In the genomic region with DNA sequence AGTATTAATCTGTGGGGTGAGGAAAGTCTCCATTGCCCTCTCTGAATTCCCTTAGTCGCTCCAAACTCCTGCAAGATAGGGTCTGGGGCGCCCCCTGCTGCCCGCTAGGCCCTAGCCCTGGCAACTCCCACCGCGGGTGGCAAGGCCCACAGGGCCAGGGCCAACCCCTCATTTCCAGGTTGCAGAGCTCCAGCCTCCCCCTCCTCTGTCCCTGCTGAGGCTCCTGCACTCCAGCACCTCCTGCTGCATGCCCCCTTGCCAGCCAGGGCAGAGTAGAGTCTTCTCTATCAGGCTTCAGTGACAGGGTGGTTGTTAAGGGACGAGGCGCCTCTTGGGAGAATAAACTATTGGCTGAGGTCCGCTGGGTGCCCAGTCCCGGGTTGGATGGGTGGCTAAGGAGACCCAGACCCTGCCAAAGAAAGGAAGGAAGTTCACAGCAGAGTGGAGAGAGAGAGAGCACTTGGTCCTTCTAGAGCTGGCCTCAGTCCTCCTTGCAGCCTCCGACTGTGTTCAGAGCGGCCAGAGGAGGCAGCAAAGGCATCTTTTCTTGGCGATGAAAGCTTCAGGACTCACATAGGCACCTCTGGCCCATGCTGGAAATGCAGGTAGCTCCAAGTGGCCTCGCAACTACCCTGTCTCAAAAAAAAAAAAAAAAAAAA, we compare ENCODE assay signal across 8 cellular contexts. TPM values are rescaled to one million over a fixed set of nuclear protein-coding genes. Genes with fewer than 3 reads are reported as not detected.
DNase-seq lines count a peak whose midpoint lies in the region; ATAC-seq and TF ChIP-seq lines count a peak whose summit lies in the region.

No MANE protein-coding gene starts in this region.

- H3K4me3 ChIP-seq in dorsolateral prefrontal cortex (peak overlapping the region in 13 of 59 donors; percentile 3 to 43 (median 23)), lung (no peak overlapping the region)

- H3K27me3 ChIP-seq in dorsolateral prefrontal cortex (no peaks in the 10 kb centered on the region), lung (ENCODE audit: control insufficient read depth, insufficient read depth) (no peaks in the 10 kb centered on the region)

- peaks cover 2 to 4% of the 10 kb centered on the region in 2 donors for H3K4me1 ChIP-seq in lung (ENCODE audit: control insufficient read depth in 2 of 2, insufficient read depth in 2 of 2, low read length in 2 of 2)

- in situ Hi-C loops in ACHN (cut with HindIII; ENCODE audit: low pct_ligation_motif_present, low pct_unique_long_range_greater_than_20kb, low sequenced_read_pairs) = no loop called here

- peak; percentile 38 to 92 (median 73) for TF ChIP-seq CTCF in dorsolateral prefrontal cortex (IDR thresholded peaks at IDR 0.05 in 54 of 56, conservative IDR thresholded peaks at IDR 0.05 in 2 of 56; ENCODE audit: low read depth in 1 of 56, partially characterized antibody in 56 of 56)
- peak; percentile 82 for TF ChIP-seq CTCF in lung (IDR thresholded peaks at IDR 0.05; ENCODE audit: control extremely low read depth, extremely low read depth)

- 16 to 21% methylated on average over 13 of the region's 13 CpGs for WGBS in lung, 2 donors

- no peaks in the 10 kb centered on the region for H3K36me3 ChIP-seq in lung (ENCODE audit: control insufficient read depth in 2 of 2, insufficient read depth in 2 of 2, low read length in 2 of 2)

- H3K9me3 ChIP-seq in lung (ENCODE audit: control insufficient read depth in 2 of 2, insufficient read depth in 1 of 2, low read length in 1 of 2) = no peaks in the 10 kb centered on the region

- DNase-seq in ACHN = peak; percentile 87
- peak; percentile 79 for DNase-seq in NCI-H69 (lab: John Stamatoyannopoulos, UW)
- peak; percentile 72 to 73 for DNase-seq in activated CD4-positive, alpha-beta T cell treated with anti-CD3 and anti-CD28 coated beads, Interleukin-2, amount 50 U/mL, for 24 hours (ENCODE audit: low read depth in 1 of 2, low spot score in 1 of 2)
- DNase-seq in dorsolateral prefrontal cortex = peak in 9 of 10 donors; percentile 61 to 85 (median 74)
- peak; percentile 83 for DNase-seq in lung (ENCODE audit: low spot score)
- DNase-seq in stimulated activated CD4-positive, alpha-beta T cell treated with anti-CD3 and anti-CD28 coated beads, TNF-alpha, amount 100 ng/mL, for 4 hours (ENCODE audit: low read depth in 3 of 3) = peak; percentile 63 to 83 (median 69)

- ATAC-seq in GM18517 (IDR thresholded peaks at IDR 0.05; ENCODE audit: unreplicated experiment) (peak; percentile 66), HG03103 (IDR thresholded peaks at IDR 0.05; ENCODE audit: low read depth, unreplicated experiment) (peak; percentile 60), lung (ENCODE audit: insufficient read depth, low FRiP score) (peak; percentile 87)

- intact Hi-C loops in dorsolateral prefrontal cortex (cut with DNase I) = loop anchor here (5.0 to 10.0 kb wide), 2 partner anchors 290 to 402 kb away; no protein-coding TSS in a partner anchor

- H3K27ac ChIP-seq in dorsolateral prefrontal cortex (peak overlapping the region in 8 of 59 donors; percentile 10 to 63 (median 27)), lung (ENCODE audit: low read depth in 1 of 2, low read length in 1 of 2) (no peak overlapping the region)

RNA-seq across cellular contexts. Expression of gene SAR1B, which starts 45.6 kb away (rescaled TPM):
- 100 to 1,000 TPM in 2 of 120 experiments, 10 to 100 TPM in 118; 52.6 to 109 (median 74.4) TPM for total RNA-seq in dorsolateral prefrontal cortex
- total RNA-seq in lung = 10 to 100 TPM; 44.1 to 58.8 TPM
- 10 to 100 TPM; 21.5 to 37.0 TPM for polyA plus RNA-seq in lung
